Comparison of ENCODE assay signal across 1 cellular context in the genomic region with DNA sequence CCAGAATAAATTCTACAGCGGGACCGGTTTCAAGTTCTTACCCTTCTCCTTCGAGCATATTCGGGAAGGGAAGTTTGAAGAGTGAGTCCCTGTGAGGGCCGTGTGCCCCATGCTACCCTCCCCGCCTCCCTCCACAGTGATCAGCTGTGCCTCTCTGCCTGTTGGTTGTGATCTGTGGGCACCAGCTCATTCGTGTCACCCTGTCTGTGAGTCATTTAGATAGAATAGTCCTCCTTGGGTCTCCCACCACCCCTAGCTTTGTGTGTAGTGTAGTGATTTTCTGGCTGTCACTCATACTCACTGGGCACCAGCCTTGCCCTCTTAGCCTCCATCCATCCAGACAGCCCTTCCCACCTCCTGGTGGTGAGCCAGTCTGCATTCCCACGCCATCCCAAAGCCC.
TF ChIP-seq lines count a peak whose summit lies in the region.

No MANE protein-coding gene starts in this region.

TF ChIP-seq in IMR-90, 13 proteins besides CTCF, POLR2A, EP300 and RAD21 (continued from another document):
- TF ChIP-seq, protein P1, sequence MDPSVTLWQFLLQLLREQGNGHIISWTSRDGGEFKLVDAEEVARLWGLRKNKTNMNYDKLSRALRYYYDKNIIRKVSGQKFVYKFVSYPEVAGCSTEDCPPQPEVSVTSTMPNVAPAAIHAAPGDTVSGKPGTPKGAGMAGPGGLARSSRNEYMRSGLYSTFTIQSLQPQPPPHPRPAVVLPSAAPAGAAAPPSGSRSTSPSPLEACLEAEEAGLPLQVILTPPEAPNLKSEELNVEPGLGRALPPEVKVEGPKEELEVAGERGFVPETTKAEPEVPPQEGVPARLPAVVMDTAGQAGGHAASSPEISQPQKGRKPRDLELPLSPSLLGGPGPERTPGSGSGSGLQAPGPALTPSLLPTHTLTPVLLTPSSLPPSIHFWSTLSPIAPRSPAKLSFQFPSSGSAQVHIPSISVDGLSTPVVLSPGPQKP (IDR thresholded peaks at IDR 0.05; ENCODE audit: borderline replicate concordance, low read depth, low read length) = no peak
- TF ChIP-seq FOS (IDR thresholded peaks at IDR 0.05; ENCODE audit: low read depth, low read length) (no peak), MAZ (IDR thresholded peaks at IDR 0.05; ENCODE audit: borderline replicate concordance, low read depth, low read length) (no peak), USF2 (IDR thresholded peaks at IDR 0.05; ENCODE audit: low read depth, low read length) (no peak), BHLHE40 (IDR thresholded peaks at IDR 0.05; ENCODE audit: low read depth, low read length) (no peak), SMC3 (IDR thresholded peaks at IDR 0.05; ENCODE audit: low read depth, low read length) (no peak), MXI1 (IDR thresholded peaks at IDR 0.05; ENCODE audit: borderline replicate concordance, low read depth, low read length) (no peak)
